Comparison of ENCODE assay signal across 16 cellular contexts in the genomic region with DNA sequence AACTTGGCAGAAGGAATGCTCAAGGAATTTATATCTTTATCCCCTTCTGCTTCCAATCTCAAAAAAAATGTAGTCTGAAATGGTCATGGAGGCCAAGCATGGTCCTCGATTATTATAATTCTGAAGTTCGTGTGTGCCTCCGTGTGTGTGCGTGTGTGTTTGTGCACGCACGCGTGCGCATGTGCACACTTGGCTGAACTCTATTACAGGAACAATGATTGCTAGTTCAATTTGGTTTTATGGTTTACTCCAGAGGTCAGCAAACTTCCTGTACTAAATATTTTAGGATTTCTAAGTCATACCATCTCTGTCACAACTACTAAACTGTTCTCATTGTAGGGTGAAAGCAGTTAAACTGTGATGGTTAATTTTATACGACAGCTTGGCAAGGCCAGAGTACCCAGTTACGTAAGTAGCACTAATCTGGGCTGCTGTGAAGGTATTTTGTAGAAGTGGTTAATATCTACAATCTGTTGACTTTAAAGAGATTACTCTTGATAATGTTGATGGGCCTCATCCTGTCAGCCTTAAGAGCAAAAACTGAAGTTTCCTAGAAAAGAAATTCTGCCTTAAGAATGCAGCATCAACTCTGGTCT. TPM values are rescaled to one million over a fixed set of nuclear protein-coding genes. Genes with fewer than 3 reads are reported as not detected.
DNase-seq lines count a peak whose midpoint lies in the region; ATAC-seq and TF ChIP-seq lines count a peak whose summit lies in the region.
"Had no signal": no experiment of that assay in that cellular context is flagged by ENCODE, and none has a peak within 500 bp of the region (broad histone marks: within the 10 kb centered on the region; RNA-seq: fewer than 3 reads in every experiment).

No MANE protein-coding gene starts in this region.

- H3K4me3 ChIP-seq in mucosa of descending colon: no peak overlapping the region

- TF ChIP-seq CTCF in mucosa of descending colon (IDR thresholded peaks at IDR 0.05): no peak
- no peak for TF ChIP-seq CTCF in osteocyte (IDR thresholded peaks at IDR 0.05)

- intact Hi-C loops in mucosa of descending colon (cut with DNase I, micrococcal nuclease): no loop called here

- H3K9me3 Mint-ChIP-seq in osteocyte (ENCODE audit: unreplicated experiment): no peaks in the 10 kb centered on the region
- H3K9me3 Mint-ChIP-seq: CD4-positive, CD25-positive, alpha-beta regulatory T cell; nephron progenitor cell had no signal

- no peak overlapping the region for H3K27ac Mint-ChIP-seq in osteocyte (ENCODE audit: unreplicated experiment)
- H3K27ac Mint-ChIP-seq: nephron progenitor cell had no signal

- DNase-seq in G401 (ENCODE audit: low spot score): peak; percentile 77
- DNase-seq in NCI-H82 (lab: John Stamatoyannopoulos, UW): peak; percentile 75
- peak; percentile 30 for DNase-seq in fibroblast of peridontal ligament (ENCODE audit: extremely low read depth)
- peak in 2 of 3 donors; percentile 24 to 35 for DNase-seq in mucosa of descending colon
- no peak for DNase-seq in NCI-H345 treated with DMSO at 0.1 percent for 48 hours (lab: John Stamatoyannopoulos, UW; ENCODE audit: unreplicated experiment)
- DNase-seq in NCI-H446 treated with DMSO at 0.1 percent for 48 hours (lab: John Stamatoyannopoulos, UW): no peak
- DNase-seq in osteocyte (ENCODE audit: extremely low spot score, unreplicated experiment): no peak
- DNase-seq: activated gamma-delta T cell treated with Interleukin-2 at 50 U/mL for 16 hours; GDM1; heart left ventricle; NCI-H1694; nephron progenitor cell; SHP77 treated with DMSO at 0.1 percent for 48 hours; stimulated activated naive CD8-positive, alpha-beta T cell treated with anti-CD3 and anti-CD28 coated beads, Interleukin-15, Interleukin-2, amounts not matched to agents 100 U/mL and 50 U/mL, for 24 hours had no signal

- peaks cover 6% of the 10 kb centered on the region for H3K36me3 Mint-ChIP-seq in osteocyte (ENCODE audit: unreplicated experiment)

- no peaks in the 10 kb centered on the region for H3K9me3 ChIP-seq in mucosa of descending colon
- H3K9me3 ChIP-seq: heart left ventricle had no signal

- no peaks in the 10 kb centered on the region for H3K36me3 ChIP-seq in mucosa of descending colon (ENCODE audit: low read depth)

- in situ Hi-C loops in G401 (cut with HindIII; ENCODE audit: low sequenced_read_pairs): loop anchor here (25.0 kb wide), 1 partner anchor 94 kb away; the partner anchor contains the start of gene BAZ2B

- peak; percentile 61 for ATAC-seq in mucosa of descending colon
- ATAC-seq in HG03108 (IDR thresholded peaks at IDR 0.05; ENCODE audit: unreplicated experiment): no peak
- ATAC-seq: stimulated activated naive CD8-positive, alpha-beta T cell treated with anti-CD3 and anti-CD28 coated beads, Interleukin-15, Interleukin-2, amounts not matched to agents 100 U/mL and 50 U/mL, for 24 hours had no signal

- H3K4me1 ChIP-seq in mucosa of descending colon (ENCODE audit: low read depth): peaks cover 9% of the 10 kb centered on the region

- H3K4me3 Mint-ChIP-seq in osteocyte (ENCODE audit: unreplicated experiment): no peak overlapping the region
- H3K4me3 Mint-ChIP-seq: CD4-positive, CD25-positive, alpha-beta regulatory T cell; nephron progenitor cell had no signal

- no peaks in the 10 kb centered on the region for H3K27me3 Mint-ChIP-seq in osteocyte (ENCODE audit: unreplicated experiment)
- H3K27me3 Mint-ChIP-seq: CD4-positive, CD25-positive, alpha-beta regulatory T cell had no signal

- peaks cover 11% of the 10 kb centered on the region for H3K4me1 Mint-ChIP-seq in osteocyte (ENCODE audit: unreplicated experiment)

RNA-seq across cellular contexts. Expression of gene MARCHF7, which starts 5.8 kb away (rescaled TPM):
- total RNA-seq in G401 (2014; rRNA removed; shearing (Covaris generic)): 144 and 189 TPM in 2 replicates
- 10 to 100 TPM; 59.0 to 75.6 (median 65.6) TPM for total RNA-seq in mucosa of descending colon
- total RNA-seq in osteocyte: 89.5 and 92.8 TPM in 2 replicates

Comparison
In these comparisons a context has a peak if more than half of its experiments do, and no peak if none do; other contexts are left out.
1. DNase-seq: peak in G401 (single experiment), NCI-H82 (single experiment), fibroblast of peridontal ligament (single experiment) and mucosa of descending colon (2 of 3); none in NCI-H345 treated with DMSO at 0.1 percent for 48 hours (single experiment), NCI-H446 treated with DMSO at 0.1 percent for 48 hours (single experiment) and osteocyte (single experiment).